ENCODE assay signal across 1 cellular context in genomic region chr5:137751869-137752491, GRCh38.
A peak's percentile ranks its signal among the peaks of the same experiment; 100 is the strongest.
TF ChIP-seq lines count a peak whose summit lies in the region.

No MANE protein-coding gene starts in this region.

TF ChIP-seq in K562, 482 proteins besides CTCF, POLR2A, EP300 and RAD21 (continued from another document):
- peak; percentile 77 for TF ChIP-seq BRD9 (IDR thresholded peaks at IDR 0.05; ENCODE audit: low read depth, partially characterized antibody)
- peak; percentile 20; the same call in 1 of the 2 replicates for TF ChIP-seq TEAD4 (IDR thresholded peaks at IDR 0.05; ENCODE audit: low read length)
- TF ChIP-seq TEAD4 (CRISPR knock-in tag; IDR thresholded peaks at IDR 0.05; ENCODE audit: borderline replicate concordance) = no peak
- 0 out of 2 replicates have a peak, but pooled peaks have one; percentile 29 for TF ChIP-seq DPF2 (IDR thresholded peaks at IDR 0.05)
- TF ChIP-seq FOXJ2 (tag; IDR thresholded peaks at IDR 0.05) = peak; percentile 51; the same call in 1 of the 2 replicates
- no peak for TF ChIP-seq NR2C1 (IDR thresholded peaks at IDR 0.05)
- TF ChIP-seq NR2C1 (tag; IDR thresholded peaks at IDR 0.05) = no peak
- TF ChIP-seq, protein P1, sequence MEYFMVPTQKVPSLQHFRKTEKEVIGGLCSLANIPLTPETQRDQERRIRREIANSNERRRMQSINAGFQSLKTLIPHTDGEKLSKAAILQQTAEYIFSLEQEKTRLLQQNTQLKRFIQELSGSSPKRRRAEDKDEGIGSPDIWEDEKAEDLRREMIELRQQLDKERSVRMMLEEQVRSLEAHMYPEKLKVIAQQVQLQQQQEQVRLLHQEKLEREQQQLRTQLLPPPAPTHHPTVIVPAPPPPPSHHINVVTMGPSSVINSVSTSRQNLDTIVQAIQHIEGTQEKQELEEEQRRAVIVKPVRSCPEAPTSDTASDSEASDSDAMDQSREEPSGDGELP (CRISPR knock-in tag; IDR thresholded peaks at IDR 0.05; ENCODE audit: borderline replicate concordance) = no peak
- peak; percentile 75 for TF ChIP-seq MYC (IDR thresholded peaks at IDR 0.05; ENCODE audit: low read depth, low read length)
- TF ChIP-seq MYC (CRISPR knock-in tag; IDR thresholded peaks at IDR 0.05; ENCODE audit: borderline replicate concordance, low read depth) = no peak
- peak; percentile 61; the same call in 1 of the 2 replicates for TF ChIP-seq NBN (IDR thresholded peaks at IDR 0.05; ENCODE audit: low read depth)
- no peak for TF ChIP-seq ZNF23 (CRISPR knock-in tag; IDR thresholded peaks at IDR 0.05)
- TF ChIP-seq AFF1 (IDR thresholded peaks at IDR 0.05; ENCODE audit: low read depth in 1 of 2, partially characterized antibody in 2 of 2) = peak in 1 of 2 experiments; percentile 56
- 0 out of 2 replicates have a peak, but pooled peaks have one; percentile 9 for TF ChIP-seq ILF3 (IDR thresholded peaks at IDR 0.05; ENCODE audit: borderline replicate concordance)
- no peak for TF ChIP-seq ZBTB8A (IDR thresholded peaks at IDR 0.05; ENCODE audit: partially characterized antibody)
- peak; percentile 48; the same call in 1 of the 2 replicates for TF ChIP-seq L3MBTL2 (IDR thresholded peaks at IDR 0.05)
- TF ChIP-seq, protein P2, sequence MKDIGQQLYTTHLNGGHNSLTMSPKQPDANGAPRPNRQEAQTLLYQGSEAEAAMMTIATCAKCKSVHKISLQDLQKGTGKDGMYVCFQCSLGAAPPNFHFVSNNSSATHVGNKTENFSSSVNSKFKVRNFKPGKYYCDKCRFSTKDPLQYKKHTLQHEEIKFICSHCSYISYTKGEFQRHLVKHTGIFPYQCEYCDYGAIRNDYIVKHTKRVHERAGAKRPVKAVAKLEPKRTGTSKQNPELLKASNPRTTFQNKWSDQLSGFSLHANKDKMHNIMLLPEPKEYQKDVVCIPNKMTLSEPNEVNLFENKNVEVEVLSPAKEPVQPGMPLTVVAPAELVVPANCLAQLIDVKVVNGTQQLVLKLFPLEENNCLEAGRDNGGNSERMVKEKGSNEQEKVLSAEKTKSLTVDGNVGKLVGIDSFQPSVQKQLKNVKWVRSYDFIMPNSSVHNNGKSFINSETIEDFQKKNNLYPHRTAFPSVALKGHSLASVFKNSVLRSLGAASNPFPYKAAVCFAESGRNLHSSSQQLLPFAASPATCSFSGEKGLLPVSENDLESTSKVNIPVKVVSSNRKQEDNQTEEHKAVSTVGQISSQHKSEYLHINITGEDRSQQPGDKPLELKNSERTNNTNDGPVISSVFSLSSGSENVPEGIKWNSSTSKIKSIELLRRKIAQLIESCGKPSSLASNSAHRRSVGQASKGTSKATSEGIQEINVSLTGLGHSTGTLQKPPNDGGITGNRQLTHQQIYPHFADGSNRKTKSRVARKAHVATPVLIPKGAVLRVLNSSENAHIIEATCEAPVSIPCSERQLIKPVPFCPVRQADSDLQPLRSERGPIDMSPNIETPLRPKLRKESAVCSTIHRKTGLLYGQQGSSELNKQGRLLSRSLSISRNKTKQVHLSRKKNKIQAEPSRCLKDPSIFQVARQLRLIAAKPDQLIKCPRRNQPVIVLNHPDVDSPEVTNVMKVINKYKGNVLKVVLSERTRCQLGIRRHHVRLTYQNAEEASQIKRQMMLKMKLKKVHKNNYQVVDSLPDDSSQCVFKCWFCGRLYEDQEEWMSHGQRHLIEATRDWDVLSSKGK (CRISPR knock-in tag; IDR thresholded peaks at IDR 0.05) = no peak
- TF ChIP-seq STAG1 (CRISPR knock-in tag; IDR thresholded peaks at IDR 0.05; ENCODE audit: borderline replicate concordance) = no peak
- TF ChIP-seq NRF1 (conservative IDR thresholded peaks at IDR 0.05 in 1 of 2, IDR thresholded peaks at IDR 0.05 in 1 of 2) = no peak
- peak; percentile 78 for TF ChIP-seq ATF4 (CRISPR knock-in tag; IDR thresholded peaks at IDR 0.05)
- TF ChIP-seq ARNT (IDR thresholded peaks at IDR 0.05) = 0 out of 4 replicates have a peak, but pooled peaks of 1 of the 2 experiments have one; percentile 23
- TF ChIP-seq MAZ (CRISPR knock-in tag; conservative IDR thresholded peaks at IDR 0.05 in 1 of 2, IDR thresholded peaks at IDR 0.05 in 1 of 2) = 0 out of 4 replicates have a peak, but pooled peaks of 1 of the 2 experiments have one; percentile 35
- TF ChIP-seq CEBPB (tag; IDR thresholded peaks at IDR 0.05) = peak; percentile 90
- TF ChIP-seq, protein P3, sequence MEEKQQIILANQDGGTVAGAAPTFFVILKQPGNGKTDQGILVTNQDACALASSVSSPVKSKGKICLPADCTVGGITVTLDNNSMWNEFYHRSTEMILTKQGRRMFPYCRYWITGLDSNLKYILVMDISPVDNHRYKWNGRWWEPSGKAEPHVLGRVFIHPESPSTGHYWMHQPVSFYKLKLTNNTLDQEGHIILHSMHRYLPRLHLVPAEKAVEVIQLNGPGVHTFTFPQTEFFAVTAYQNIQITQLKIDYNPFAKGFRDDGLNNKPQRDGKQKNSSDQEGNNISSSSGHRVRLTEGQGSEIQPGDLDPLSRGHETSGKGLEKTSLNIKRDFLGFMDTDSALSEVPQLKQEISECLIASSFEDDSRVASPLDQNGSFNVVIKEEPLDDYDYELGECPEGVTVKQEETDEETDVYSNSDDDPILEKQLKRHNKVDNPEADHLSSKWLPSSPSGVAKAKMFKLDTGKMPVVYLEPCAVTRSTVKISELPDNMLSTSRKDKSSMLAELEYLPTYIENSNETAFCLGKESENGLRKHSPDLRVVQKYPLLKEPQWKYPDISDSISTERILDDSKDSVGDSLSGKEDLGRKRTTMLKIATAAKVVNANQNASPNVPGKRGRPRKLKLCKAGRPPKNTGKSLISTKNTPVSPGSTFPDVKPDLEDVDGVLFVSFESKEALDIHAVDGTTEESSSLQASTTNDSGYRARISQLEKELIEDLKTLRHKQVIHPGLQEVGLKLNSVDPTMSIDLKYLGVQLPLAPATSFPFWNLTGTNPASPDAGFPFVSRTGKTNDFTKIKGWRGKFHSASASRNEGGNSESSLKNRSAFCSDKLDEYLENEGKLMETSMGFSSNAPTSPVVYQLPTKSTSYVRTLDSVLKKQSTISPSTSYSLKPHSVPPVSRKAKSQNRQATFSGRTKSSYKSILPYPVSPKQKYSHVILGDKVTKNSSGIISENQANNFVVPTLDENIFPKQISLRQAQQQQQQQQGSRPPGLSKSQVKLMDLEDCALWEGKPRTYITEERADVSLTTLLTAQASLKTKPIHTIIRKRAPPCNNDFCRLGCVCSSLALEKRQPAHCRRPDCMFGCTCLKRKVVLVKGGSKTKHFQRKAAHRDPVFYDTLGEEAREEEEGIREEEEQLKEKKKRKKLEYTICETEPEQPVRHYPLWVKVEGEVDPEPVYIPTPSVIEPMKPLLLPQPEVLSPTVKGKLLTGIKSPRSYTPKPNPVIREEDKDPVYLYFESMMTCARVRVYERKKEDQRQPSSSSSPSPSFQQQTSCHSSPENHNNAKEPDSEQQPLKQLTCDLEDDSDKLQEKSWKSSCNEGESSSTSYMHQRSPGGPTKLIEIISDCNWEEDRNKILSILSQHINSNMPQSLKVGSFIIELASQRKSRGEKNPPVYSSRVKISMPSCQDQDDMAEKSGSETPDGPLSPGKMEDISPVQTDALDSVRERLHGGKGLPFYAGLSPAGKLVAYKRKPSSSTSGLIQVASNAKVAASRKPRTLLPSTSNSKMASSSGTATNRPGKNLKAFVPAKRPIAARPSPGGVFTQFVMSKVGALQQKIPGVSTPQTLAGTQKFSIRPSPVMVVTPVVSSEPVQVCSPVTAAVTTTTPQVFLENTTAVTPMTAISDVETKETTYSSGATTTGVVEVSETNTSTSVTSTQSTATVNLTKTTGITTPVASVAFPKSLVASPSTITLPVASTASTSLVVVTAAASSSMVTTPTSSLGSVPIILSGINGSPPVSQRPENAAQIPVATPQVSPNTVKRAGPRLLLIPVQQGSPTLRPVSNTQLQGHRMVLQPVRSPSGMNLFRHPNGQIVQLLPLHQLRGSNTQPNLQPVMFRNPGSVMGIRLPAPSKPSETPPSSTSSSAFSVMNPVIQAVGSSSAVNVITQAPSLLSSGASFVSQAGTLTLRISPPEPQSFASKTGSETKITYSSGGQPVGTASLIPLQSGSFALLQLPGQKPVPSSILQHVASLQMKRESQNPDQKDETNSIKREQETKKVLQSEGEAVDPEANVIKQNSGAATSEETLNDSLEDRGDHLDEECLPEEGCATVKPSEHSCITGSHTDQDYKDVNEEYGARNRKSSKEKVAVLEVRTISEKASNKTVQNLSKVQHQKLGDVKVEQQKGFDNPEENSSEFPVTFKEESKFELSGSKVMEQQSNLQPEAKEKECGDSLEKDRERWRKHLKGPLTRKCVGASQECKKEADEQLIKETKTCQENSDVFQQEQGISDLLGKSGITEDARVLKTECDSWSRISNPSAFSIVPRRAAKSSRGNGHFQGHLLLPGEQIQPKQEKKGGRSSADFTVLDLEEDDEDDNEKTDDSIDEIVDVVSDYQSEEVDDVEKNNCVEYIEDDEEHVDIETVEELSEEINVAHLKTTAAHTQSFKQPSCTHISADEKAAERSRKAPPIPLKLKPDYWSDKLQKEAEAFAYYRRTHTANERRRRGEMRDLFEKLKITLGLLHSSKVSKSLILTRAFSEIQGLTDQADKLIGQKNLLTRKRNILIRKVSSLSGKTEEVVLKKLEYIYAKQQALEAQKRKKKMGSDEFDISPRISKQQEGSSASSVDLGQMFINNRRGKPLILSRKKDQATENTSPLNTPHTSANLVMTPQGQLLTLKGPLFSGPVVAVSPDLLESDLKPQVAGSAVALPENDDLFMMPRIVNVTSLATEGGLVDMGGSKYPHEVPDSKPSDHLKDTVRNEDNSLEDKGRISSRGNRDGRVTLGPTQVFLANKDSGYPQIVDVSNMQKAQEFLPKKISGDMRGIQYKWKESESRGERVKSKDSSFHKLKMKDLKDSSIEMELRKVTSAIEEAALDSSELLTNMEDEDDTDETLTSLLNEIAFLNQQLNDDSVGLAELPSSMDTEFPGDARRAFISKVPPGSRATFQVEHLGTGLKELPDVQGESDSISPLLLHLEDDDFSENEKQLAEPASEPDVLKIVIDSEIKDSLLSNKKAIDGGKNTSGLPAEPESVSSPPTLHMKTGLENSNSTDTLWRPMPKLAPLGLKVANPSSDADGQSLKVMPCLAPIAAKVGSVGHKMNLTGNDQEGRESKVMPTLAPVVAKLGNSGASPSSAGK (IDR thresholded peaks at IDR 0.05) = no peak
- TF ChIP-seq MLLT1 (IDR thresholded peaks at IDR 0.05) = 0 out of 4 replicates have a peak, but pooled peaks of 1 of the 2 experiments have one; percentile 27
- TF ChIP-seq EP400 (IDR thresholded peaks at IDR 0.05) = peak; percentile 58
- TF ChIP-seq SRSF7 (optimal IDR thresholded peaks at IDR 0.05; ENCODE audit: low read depth, low read length) = no peak
